9 cellular contexts compared by ENCODE assay signal in the genomic region with DNA sequence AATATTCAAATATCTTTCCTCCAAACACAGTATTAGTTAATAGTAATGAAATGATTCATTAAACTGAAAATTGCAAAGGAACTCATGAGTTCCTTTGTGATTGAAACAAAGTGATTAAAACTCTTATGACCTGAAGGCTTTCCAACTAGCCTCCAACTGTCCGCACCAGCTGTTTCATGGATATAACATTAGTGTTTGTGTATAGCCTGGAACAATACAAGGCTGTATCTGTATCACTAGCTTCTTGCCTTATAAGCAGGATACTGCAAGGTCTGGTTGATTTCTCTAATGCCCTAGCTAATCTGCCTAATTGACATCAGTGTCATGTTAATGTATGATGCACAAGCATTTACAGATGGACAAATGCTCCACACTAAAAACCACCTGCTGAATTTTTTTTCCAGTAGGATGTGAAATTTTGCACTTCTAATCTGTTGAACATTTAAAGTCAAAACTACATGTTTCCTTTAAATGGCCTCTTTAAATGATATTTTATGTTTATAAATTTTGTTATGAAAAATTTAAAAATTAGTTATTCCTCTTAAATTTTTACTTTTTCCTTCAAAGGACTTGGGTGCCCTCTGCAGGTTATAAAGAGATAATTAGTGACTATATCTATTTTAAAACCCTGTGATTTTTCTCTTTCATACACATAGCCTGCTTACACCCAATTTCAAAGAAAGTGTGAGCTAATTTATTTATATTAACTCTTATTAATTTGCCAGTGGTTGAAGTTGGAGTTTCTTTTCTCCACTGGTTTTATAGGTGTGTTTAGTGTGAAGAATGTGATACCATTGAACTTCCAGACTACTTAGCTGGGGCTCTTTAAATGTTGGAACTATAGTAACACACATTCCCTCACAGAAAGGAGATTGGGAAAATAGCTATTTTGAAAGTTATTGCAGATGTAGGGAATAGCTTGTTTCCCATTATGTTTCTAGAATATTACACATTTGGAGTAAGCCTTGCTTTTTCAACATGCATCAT. TPM values are rescaled to one million over a fixed set of nuclear protein-coding genes. Genes with fewer than 3 reads are reported as not detected.
DNase-seq lines count a peak whose midpoint lies in the region; ATAC-seq, FAIRE-seq and TF ChIP-seq lines count a peak whose summit lies in the region.
"Had no signal": no experiment of that assay in that cellular context is flagged by ENCODE, and none has a peak within 500 bp of the region (broad histone marks: within the 10 kb centered on the region; RNA-seq: fewer than 3 reads in every experiment).

No MANE protein-coding gene starts in this region.

- H4K20me1 ChIP-seq in K562 (replicated peaks; ENCODE audit: control insufficient read depth, insufficient read depth, low read length), result no peaks in the 10 kb centered on the region

- H3K4me3 Mint-ChIP-seq in naive thymus-derived CD8-positive, alpha-beta T cell, result no peak overlapping the region

- H2AFZ ChIP-seq in K562 (ENCODE audit: low read depth, low read length), result no peak overlapping the region

- H3K36me3 ChIP-seq in K562 (ENCODE audit: control insufficient read depth, insufficient read depth, low read length) (peaks cover 21% of the 10 kb centered on the region; the same call in 1 of the 3 replicates), ascending aorta (peaks cover 0 to 4% of the 10 kb centered on the region in 2 donors)

- CTCF ChIA-PET in K562 (lab: Yijun Ruan, JAX; ENCODE audit: low intra/inter-chr PET ratio), result interaction anchor here (0.6 to 1.7 kb wide), 2 partner anchors 803 to 1226 kb away, joined by 3 to 7 read pairs; no protein-coding TSS in a partner anchor

- no peak overlapping the region for H3K9ac ChIP-seq in K562 (ENCODE audit: insufficient read depth in 1 of 2, low read depth in 2 of 2, low read length in 2 of 2)

- no peak for ATAC-seq in K562
- no peak for ATAC-seq in GM19023 (IDR thresholded peaks at IDR 0.05; ENCODE audit: unreplicated experiment)
- ATAC-seq in GM21447 (IDR thresholded peaks at IDR 0.05; ENCODE audit: unreplicated experiment), result no peak
- ATAC-seq in naive thymus-derived CD8-positive, alpha-beta T cell, result no peak

- H3K27me3 ChIP-seq in K562 (ENCODE audit: control insufficient read depth in 2 of 2, insufficient read depth in 2 of 2, low read length in 2 of 2), result no peaks in the 10 kb centered on the region
- H3K27me3 ChIP-seq in ascending aorta, result no peaks in the 10 kb centered on the region
- H3K27me3 ChIP-seq: testis had no signal

- H3K27ac Mint-ChIP-seq in naive thymus-derived CD8-positive, alpha-beta T cell, result no peak overlapping the region

- WGBS in K562 (ENCODE audit: insufficient coverage, low coverage, missing lambda C conversion rate), result 100% methylated on average over 1 of the region's 1 CpG

- peak in 1 of 2 experiments; percentile 15; a peak in 1 of 4 replicates for TF ChIP-seq RAD21 in K562 (CRISPR knock-in tag; conservative IDR thresholded peaks at IDR 0.05 in 1 of 2, IDR thresholded peaks at IDR 0.05 in 1 of 2)

- no peaks in the 10 kb centered on the region for H3K9me3 Mint-ChIP-seq in naive thymus-derived CD8-positive, alpha-beta T cell

- H3K9me1 ChIP-seq in K562 (ENCODE audit: control insufficient read depth, insufficient read depth, low read length), result no peaks in the 10 kb centered on the region

- no peak for TF ChIP-seq EP300 in K562 (IDR thresholded peaks at IDR 0.05; ENCODE audit: low read length)

- peak in 2 of 3 experiments; percentile 12 to 41; a peak in 1 of 6 replicates for TF ChIP-seq CTCF in K562 (IDR thresholded peaks at IDR 0.05 in 2 of 3, conservative IDR thresholded peaks at IDR 0.05 in 1 of 3; ENCODE audit: insufficient read depth in 2 of 3, low read depth in 1 of 3, low read length in 3 of 3)
- TF ChIP-seq CTCF in ascending aorta (IDR thresholded peaks at IDR 0.05), result peak in 1 of 3 experiments; percentile 28

- POLR2A ChIA-PET in K562 (lab: Yijun Ruan, JAX), result interaction anchor here (0.5 to 0.7 kb wide), 2 partner anchors 20 to 25 kb away, joined by 3 read pairs; a partner anchor contains a TSS
- POLR2A ChIA-PET in naive thymus-derived CD8-positive, alpha-beta T cell (lab: Charles Lee), result no interaction called here

- DNase-seq in EH (ENCODE audit: low read depth), result peak; percentile 35
- peak; percentile 17 for DNase-seq in NAMALWA (ENCODE audit: low spot score)
- DNase-seq in K562 (ENCODE audit: extremely low read depth in 1 of 4, low spot score in 3 of 4), result no peak
- DNase-seq in lung microvascular endothelial cell (ENCODE audit: low read depth in 2 of 2), result peak; percentile 32 to 53
- DNase-seq in ascending aorta (ENCODE audit: low spot score in 2 of 2), result no peak
- no peak for DNase-seq in naive thymus-derived CD8-positive, alpha-beta T cell

- in situ Hi-C loops in K562 (cut with MboI), result no loop called here

- BruUV-seq in K562 (replicated peaks; lab: Mats Ljungman, UMichigan), result no TSS peak

- no peak overlapping the region for H3K4me3 ChIP-seq in K562
- H3K4me3 ChIP-seq in ascending aorta, result no peak overlapping the region
- H3K4me3 ChIP-seq: testis had no signal

- intact Hi-C loops in K562 (cut with micrococcal nuclease), result loop anchor here (10.0 kb wide), 3 partner anchors 99 to 809 kb away; no protein-coding TSS in a partner anchor
- intact Hi-C loops in ascending aorta (cut with DNase I), result no loop called here

- H3K27me3 Mint-ChIP-seq in naive thymus-derived CD8-positive, alpha-beta T cell, result no peaks in the 10 kb centered on the region

- no peaks in the 10 kb centered on the region for H3K79me2 ChIP-seq in K562 (ENCODE audit: control insufficient read depth, insufficient read depth, low read length)

- no peak overlapping the region for H3K4me2 ChIP-seq in K562 (ENCODE audit: insufficient read depth, low read length)

- H3K4me1 ChIP-seq in K562 (replicated peaks in 1 of 2; ENCODE audit: control insufficient read depth in 2 of 2, insufficient read depth in 2 of 2, low read length in 2 of 2) (no peaks in the 10 kb centered on the region), ascending aorta (no peaks in the 10 kb centered on the region)

- H3K9me3 ChIP-seq in K562 (replicated peaks; ENCODE audit: control insufficient read depth, insufficient read depth, low read depth, low read length) (no peaks in the 10 kb centered on the region), ascending aorta (no peaks in the 10 kb centered on the region)
- H3K9me3 ChIP-seq: testis had no signal

- no peak for FAIRE-seq in K562 (lab: Jason Lieb, UNC)

- H3K27ac ChIP-seq in K562 (ENCODE audit: extremely low read depth, low read depth, low read length) (no peak overlapping the region), ascending aorta (no peak overlapping the region)
- H3K27ac ChIP-seq: testis had no signal

- peaks cover 0 to 33% (median 2%) of the 10 kb centered on the region in 3 donors for H3K36me3 Mint-ChIP-seq in naive thymus-derived CD8-positive, alpha-beta T cell

- TF ChIP-seq POLR2A in K562 (conservative IDR thresholded peaks at IDR 0.05), result no peak

- H3K4me1 Mint-ChIP-seq in naive thymus-derived CD8-positive, alpha-beta T cell, result no peaks in the 10 kb centered on the region

TF ChIP-seq in K562, 482 proteins besides CTCF, POLR2A, EP300 and RAD21 (continues in another document):
- TF ChIP-seq CREM (IDR thresholded peaks at IDR 0.05; ENCODE audit: low read depth) (no peak), NR3C1 (CRISPR knock-in tag; IDR thresholded peaks at IDR 0.05) (no peak)

RNA-seq across cellular contexts. Expression of a gene that starts 25.4 kb away (rescaled TPM):
- 15.3 and 43.8 TPM in 2 replicates for total RNA-seq in K562 (2011; cell fraction: chromatin; rRNA removed; ENCODE audit: low replicate concordance)
- total RNA-seq in K562 (2011; cell fraction: nucleolus; rRNA removed), result 9.8 and 13.7 TPM in 2 replicates
- 20.7 and 40.5 TPM in 2 replicates for total RNA-seq in K562 (2011; cell fraction: nucleoplasm; rRNA removed)
- 12.7 and 16.1 TPM in 2 replicates for total RNA-seq in K562 (2014; rRNA removed)
- 32.6 and 37.5 TPM in 2 replicates for total RNA-seq in K562 (2014; rRNA removed; fragmentation: Illumina TruSeq; extraction: Trizol)
- 27.6 and 28.2 TPM in 2 replicates for total RNA-seq in K562 (2015; rRNA removed; fragmentation: Illumina TruSeq; extraction: Trizol)
- total RNA-seq in K562 (2021), result 30.9 and 34.4 TPM in 2 replicates
- 27.0 and 35.6 TPM in 2 replicates for polyA plus RNA-seq in K562 (2011; rRNA removed)
- 11.1 and 21.6 TPM in 2 replicates for polyA plus RNA-seq in K562 (2011; cell fraction: cytosol; rRNA removed)
- polyA plus RNA-seq in K562 (2011; cell fraction: nucleus; rRNA removed), result 12.4 and 17.5 TPM in 2 replicates
- 16.9 and 18.9 TPM in 2 replicates for polyA plus RNA-seq in K562 (2012)
- polyA plus RNA-seq in K562 (2014; fragmentation: Illumina TruSeq; extraction: Trizol), result 25.8 and 29.7 TPM in 2 replicates
- 10 to 100 TPM; 44.2 to 51.7 TPM for polyA plus RNA-seq in K562 (2014; fragmentation: Nextera tagmentation; extraction: Ambion mirVana)
- 20.9 and 22.0 TPM in 2 replicates for polyA plus RNA-seq in K562 (2014; rRNA removed)
- polyA minus RNA-seq in K562 (2011; rRNA and poly(A)+ RNA removed), result 49.6 and 57.8 TPM in 2 replicates
- 17.8 and 19.0 TPM in 2 replicates for polyA minus RNA-seq in K562 (2011; cell fraction: cytosol; rRNA and poly(A)+ RNA removed)
- 17.4 and 33.0 TPM in 2 replicates for polyA minus RNA-seq in K562 (2011; cell fraction: nucleus; rRNA and poly(A)+ RNA removed)
- total RNA-seq in lung microvascular endothelial cell, result 8.1 and 10.9 TPM in 2 replicates
- total RNA-seq in ascending aorta, result 6.2 TPM
- 10 to 100 TPM; 66.1 to 74.5 TPM for total RNA-seq in naive thymus-derived CD8-positive, alpha-beta T cell
- polyA plus RNA-seq in naive thymus-derived CD8-positive, alpha-beta T cell, result 10 to 100 TPM; 33.1 to 39.8 (median 36.7) TPM

RNA-seq across cellular contexts. Expression of a gene that starts 25.4 kb away (rescaled TPM):
- 10.9 and 58.0 TPM in 2 replicates for total RNA-seq in K562 (2011; cell fraction: chromatin; rRNA removed; ENCODE audit: low replicate concordance)
- 8.3 and 8.9 TPM in 2 replicates for total RNA-seq in K562 (2011; cell fraction: nucleolus; rRNA removed)
- total RNA-seq in K562 (2011; cell fraction: nucleoplasm; rRNA removed), result 17.5 and 29.0 TPM in 2 replicates
- total RNA-seq in K562 (2014; rRNA removed) (20.1 and 24.1 TPM in 2 replicates), K562 (2014; rRNA removed; fragmentation: Illumina TruSeq; extraction: Trizol) (50.3 and 59.2 TPM in 2 replicates), K562 (2015; rRNA removed; fragmentation: Illumina TruSeq; extraction: Trizol) (30.4 and 35.2 TPM in 2 replicates), K562 (2021) (42.2 and 45.5 TPM in 2 replicates), lung microvascular endothelial cell (22.4 and 25.2 TPM in 2 replicates), ascending aorta (19.2 TPM)
- polyA plus RNA-seq in K562 (2011; rRNA removed) (31.7 and 44.2 TPM in 2 replicates), K562 (2014; fragmentation: Illumina TruSeq; extraction: Trizol) (27.3 and 32.0 TPM in 2 replicates), K562 (2014; fragmentation: Nextera tagmentation; extraction: Ambion mirVana) (1 to 10 TPM; 5.7 to 7.7 TPM), K562 (2014; rRNA removed) (19.9 TPM in 2 replicates)
- 10.9 and 18.7 TPM in 2 replicates for polyA plus RNA-seq in K562 (2011; cell fraction: cytosol; rRNA removed)
- polyA plus RNA-seq in K562 (2011; cell fraction: nucleus; rRNA removed), result 9.1 and 12.9 TPM in 2 replicates
- polyA plus RNA-seq in K562 (2012), result 22.5 and 26.0 TPM in 2 replicates
- polyA minus RNA-seq in K562 (2011; rRNA and poly(A)+ RNA removed), result 51.2 and 62.9 TPM in 2 replicates
- 28.8 and 32.9 TPM in 2 replicates for polyA minus RNA-seq in K562 (2011; cell fraction: cytosol; rRNA and poly(A)+ RNA removed)
- 11.3 and 16.1 TPM in 2 replicates for polyA minus RNA-seq in K562 (2011; cell fraction: nucleus; rRNA and poly(A)+ RNA removed)
- total RNA-seq in naive thymus-derived CD8-positive, alpha-beta T cell, result 10 to 100 TPM; 44.5 to 47.3 TPM
- 10 to 100 TPM; 42.1 to 50.1 (median 45.4) TPM for polyA plus RNA-seq in naive thymus-derived CD8-positive, alpha-beta T cell

Comparison
In these comparisons a context has a peak if more than half of its experiments do, and no peak if none do; other contexts are left out.
1. DNase-seq: peak in EH (single experiment), NAMALWA (single experiment) and lung microvascular endothelial cell (2 of 2); none in K562 (0 of 4), ascending aorta (0 of 2) and naive thymus-derived CD8-positive, alpha-beta T cell (0 of 10).